In the genomic region with DNA sequence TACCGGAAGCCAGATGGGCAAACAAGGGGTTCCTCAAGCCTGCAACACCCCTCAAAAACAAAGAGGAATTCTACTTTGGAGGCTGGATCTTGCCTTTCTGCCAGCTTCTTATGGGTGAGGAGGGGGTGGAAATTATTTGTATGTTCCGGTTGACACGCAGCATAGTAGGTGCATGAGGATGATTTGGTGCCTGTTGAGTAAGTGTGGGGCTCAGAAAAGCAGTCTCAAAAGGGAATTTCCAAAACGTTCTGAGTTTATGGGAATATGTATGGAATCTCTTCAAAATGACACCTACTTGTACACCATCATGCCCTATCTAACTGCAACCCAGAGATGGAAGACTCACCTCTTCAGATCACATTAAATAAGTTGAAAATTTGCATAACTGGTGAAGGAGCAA, we compare ENCODE assay signal across 20 cellular contexts. TPM values are rescaled to one million over a fixed set of nuclear protein-coding genes. Genes with fewer than 3 reads are reported as not detected.
DNase-seq lines count a peak whose midpoint lies in the region; ATAC-seq, FAIRE-seq and TF ChIP-seq lines count a peak whose summit lies in the region.
"Had no signal": no experiment of that assay in that cellular context is flagged by ENCODE, and none has a peak within 500 bp of the region (broad histone marks: within the 10 kb centered on the region; RNA-seq: fewer than 3 reads in every experiment).

No MANE protein-coding gene starts in this region.

- no peaks in the 10 kb centered on the region for H3K9me3 Mint-ChIP-seq in mesothelial cell of epicardium

- H3K36me3 Mint-ChIP-seq in mesothelial cell of epicardium: no peaks in the 10 kb centered on the region

- peaks cover 27% of the 10 kb centered on the region for H3K4me1 Mint-ChIP-seq in mesothelial cell of epicardium

- H3K4me3 ChIP-seq in OCI-LY1 (ENCODE audit: low read depth, low read length, poor library complexity, severe bottlenecking): no peak overlapping the region
- H3K4me3 ChIP-seq in bronchial epithelial cell (ENCODE audit: low read depth, low read length): no peak overlapping the region
- no peak overlapping the region for H3K4me3 ChIP-seq in suprapubic skin
- H3K4me3 ChIP-seq: adrenal gland, cardiac muscle cell, gastrocnemius medialis, upper lobe of left lung had no signal

- TF ChIP-seq POLR2A in suprapubic skin (IDR thresholded peaks at IDR 0.05): no peak

- no peak for FAIRE-seq in bronchial epithelial cell (lab: Jason Lieb, UNC)

- no peak overlapping the region for H3K4me3 Mint-ChIP-seq in mesothelial cell of epicardium

- H3F3A ChIP-seq in OCI-LY1 (ENCODE audit: insufficient read depth, low read length): 0 out of 2 replicates have a peak, but pooled peaks cover 5% of the 10 kb centered on the region

- H3K27me3 ChIP-seq in OCI-LY1 (ENCODE audit: insufficient read depth, low read length) (no peaks in the 10 kb centered on the region), bronchial epithelial cell (ENCODE audit: control insufficient read depth, insufficient read depth, low read length) (no peaks in the 10 kb centered on the region), suprapubic skin (no peaks in the 10 kb centered on the region)
- H3K27me3 ChIP-seq: adrenal gland, cardiac muscle cell, gastrocnemius medialis, upper lobe of left lung had no signal

- H2AFZ ChIP-seq in OCI-LY1 (ENCODE audit: low read length): no peak overlapping the region

- H3K9ac ChIP-seq in OCI-LY1 (ENCODE audit: low read length): no peak overlapping the region

- TF ChIP-seq EP300 in suprapubic skin (IDR thresholded peaks at IDR 0.05): no peak

- DNase-seq in bronchial epithelial cell (ENCODE audit: low read depth): peak; percentile 63
- DNase-seq in mesothelial cell of epicardium (ENCODE audit: low spot score in 2 of 2, unreplicated experiment in 2 of 2): no peak
- no peak for DNase-seq in suprapubic skin (ENCODE audit: low spot score in 2 of 2)
- no peak for DNase-seq in stimulated activated CD4-positive, alpha-beta T cell treated with anti-CD3 and anti-CD28 coated beads, Interleukin-1b, Interleukin-23, amount 100 ng/mL, for 48 hours
- DNase-seq in activated CD4-positive, CD25-positive, alpha-beta regulatory T cell treated with anti-CD3 and anti-CD28 coated beads, Interleukin-2, amount 50 U/mL, for 72 hours: no peak
- DNase-seq: activated gamma-delta T cell; adrenal gland; AML-193; Calu3; erythroblast; gastrocnemius medialis; kidney glomerular epithelial cell; NCI-H69; Right ventricle myocardium superior; stimulated activated naive CD8-positive, alpha-beta T cell treated with anti-CD3 and anti-CD28 coated beads, Interleukin-15, Interleukin-2, amounts not matched to agents 100 U/mL and 50 U/mL, for 24 hours; upper lobe of left lung had no signal

- TF ChIP-seq CTCF in OCI-LY1 (IDR thresholded peaks at IDR 0.05; ENCODE audit: low read length) (no peak), bronchial epithelial cell (IDR thresholded peaks at IDR 0.05; ENCODE audit: insufficient read depth, low read length, severe bottlenecking) (no peak), mesothelial cell of epicardium (IDR thresholded peaks at IDR 0.05; ENCODE audit: unreplicated experiment) (no peak), suprapubic skin (IDR thresholded peaks at IDR 0.05) (no peak)

- no peaks in the 10 kb centered on the region for H4K20me1 ChIP-seq in OCI-LY1 (ENCODE audit: insufficient read depth, low read length)

- H3K27me3 Mint-ChIP-seq in mesothelial cell of epicardium (ENCODE audit: low read depth): no peaks in the 10 kb centered on the region

- H3K9me2 ChIP-seq in OCI-LY1 (ENCODE audit: low read depth, low read length): no peaks in the 10 kb centered on the region

- H3K27ac Mint-ChIP-seq in mesothelial cell of epicardium: peak overlapping the region; percentile 92

- peaks cover 52% of the 10 kb centered on the region for H3K4me1 ChIP-seq in OCI-LY1 (ENCODE audit: insufficient read depth, low read length, severe bottlenecking)
- H3K4me1 ChIP-seq in suprapubic skin: peaks cover 58% of the 10 kb centered on the region

- peak overlapping the region; percentile 56 for H3K27ac ChIP-seq in OCI-LY1 (ENCODE audit: low read depth, low read length, poor library complexity, severe bottlenecking)
- peak overlapping the region; percentile 94 for H3K27ac ChIP-seq in suprapubic skin
- H3K27ac ChIP-seq: cardiac muscle cell, upper lobe of left lung had no signal

- H3K36me3 ChIP-seq in OCI-LY1 (ENCODE audit: insufficient read depth, low read length) (no peaks in the 10 kb centered on the region), bronchial epithelial cell (ENCODE audit: control insufficient read depth, insufficient read depth, low read length) (no peaks in the 10 kb centered on the region), suprapubic skin (no peaks in the 10 kb centered on the region)
- H3K36me3 ChIP-seq: adrenal gland, cardiac muscle cell, gastrocnemius medialis, upper lobe of left lung had no signal

- ATAC-seq in HG03159 (IDR thresholded peaks at IDR 0.05; ENCODE audit: unreplicated experiment): no peak
- ATAC-seq in HG02840 (IDR thresholded peaks at IDR 0.05; ENCODE audit: low FRiP score, unreplicated experiment): no peak
- ATAC-seq: gastrocnemius medialis; stimulated activated naive CD8-positive, alpha-beta T cell treated with anti-CD3 and anti-CD28 coated beads, Interleukin-15, Interleukin-2, amounts not matched to agents 100 U/mL and 50 U/mL, for 24 hours had no signal

- no peak overlapping the region for H3K4me2 ChIP-seq in OCI-LY1 (ENCODE audit: low read length)

- peaks cover 16% of the 10 kb centered on the region for H3K79me2 ChIP-seq in OCI-LY1 (ENCODE audit: insufficient read depth, low read length)

- H3K9me3 ChIP-seq in OCI-LY1 (ENCODE audit: low read length): no peaks in the 10 kb centered on the region
- H3K9me3 ChIP-seq in suprapubic skin: no peaks in the 10 kb centered on the region
- H3K9me3 ChIP-seq: adrenal gland, gastrocnemius medialis, upper lobe of left lung had no signal

- 56% methylated on average over 4 of the region's 4 CpGs for WGBS in suprapubic skin

RNA-seq across cellular contexts. Expression of gene TECR, which starts 3.0 kb away (rescaled TPM):
- 20.0 and 46.3 TPM in 2 replicates for total RNA-seq in bronchial epithelial cell
- total RNA-seq in mesothelial cell of epicardium: 111 to 116 TPM (median 115 TPM) in 3 replicates
- 100 to 1,000 TPM; 111 to 176 (median 150) TPM for total RNA-seq in suprapubic skin

RNA-seq across cellular contexts. Expression of gene DNAJB1, which starts 8.2 kb away (rescaled TPM):
- 58.4 and 117 TPM in 2 replicates for total RNA-seq in bronchial epithelial cell
- 106 to 113 TPM (median 110 TPM) in 3 replicates for total RNA-seq in mesothelial cell of epicardium
- 100 to 1,000 TPM in 3 of 4 donors, 10 to 100 TPM in 1; 54.5 to 197 (median 145) TPM for total RNA-seq in suprapubic skin

RNA-seq across cellular contexts. Expression of gene GIPC1, which starts 30.5 kb away (rescaled TPM):
- total RNA-seq in bronchial epithelial cell (327 and 466 TPM in 2 replicates), mesothelial cell of epicardium (108 to 111 TPM (median 111 TPM) in 3 replicates), suprapubic skin (100 to 1,000 TPM in 3 of 4 donors, 10 to 100 TPM in 1; 85.8 to 111 (median 105) TPM)

RNA-seq across cellular contexts. Expression of gene NDUFB7, which starts 45.4 kb away (rescaled TPM):
- total RNA-seq in bronchial epithelial cell (192 and 347 TPM in 2 replicates), mesothelial cell of epicardium (117 to 122 TPM (median 119 TPM) in 3 replicates), suprapubic skin (100 to 1,000 TPM; 196 to 394 (median 340) TPM)

RNA-seq across cellular contexts. Expression of gene PTGER1, which starts 51.3 kb away (rescaled TPM):
- total RNA-seq in bronchial epithelial cell (1.5 and 2.6 TPM in 2 replicates), mesothelial cell of epicardium (2.8 to 3.5 TPM (median 2.8 TPM) in 3 replicates), suprapubic skin (under 1 TPM in 1 of 4 donors, not detected in 3; 0.47 TPM)
- total RNA-seq: Right ventricle myocardium superior had no signal
